8 cellular contexts compared by ENCODE assay signal in genomic region chr16:69563605-69564580, GRCh38.
DNase-seq lines count a peak whose midpoint lies in the region; ATAC-seq, FAIRE-seq and TF ChIP-seq lines count a peak whose summit lies in the region.

No MANE protein-coding gene starts in this region.

- peaks cover 7% of the 10 kb centered on the region for H3K36me3 ChIP-seq in NT2/D1 (ENCODE audit: insufficient read depth, insufficient read length, low read length)

- DNase-seq in GM13976 (ENCODE audit: low spot score), result peak; percentile 64
- DNase-seq in NT2/D1 (ENCODE audit: low read depth, low spot score), result peak; percentile 43
- DNase-seq in activated T-cell treated with anti-CD3 and anti-CD28 coated beads for 24 hours (ENCODE audit: low read depth), result peak; percentile 67
- DNase-seq in germinal center (ENCODE audit: low spot score), result peak; percentile 38
- peak; percentile 52 to 73 for DNase-seq in stimulated activated CD4-positive, alpha-beta T cell treated with anti-CD3 and anti-CD28 coated beads, Interleukin-2, amount 100 ng/mL, for 24 hours
- no peak for DNase-seq in effector CD8-positive, alpha-beta T cell (lab: John Stamatoyannopoulos, UW)
- no peak for DNase-seq in RCC 7860 (ENCODE audit: low spot score)

- no peaks in the 10 kb centered on the region for H3K27me3 ChIP-seq in NT2/D1 (ENCODE audit: insufficient read depth, insufficient read length)

- no peaks in the 10 kb centered on the region for H3K9me3 ChIP-seq in NT2/D1 (ENCODE audit: insufficient read depth, low read length)

- in situ Hi-C loops in GM13976 (cut with MboI; ENCODE audit: low sequenced_read_pairs, unreplicated experiment), result loop anchor here (10.0 kb wide), 1 partner anchor 169 kb away; no protein-coding TSS in a partner anchor

- no peak for FAIRE-seq in RCC 7860 (lab: Jason Lieb, UNC)

- TF ChIP-seq CTCF in GM13976 (IDR thresholded peaks at IDR 0.05; ENCODE audit: borderline replicate concordance, control extremely low read depth, extremely low read depth, insufficient read depth, missing control alignments), result no peak

- H3K9ac ChIP-seq in NT2/D1 (ENCODE audit: insufficient read length, low read depth), result peak overlapping the region; percentile 6

- ATAC-seq in HG02759 (IDR thresholded peaks at IDR 0.05; ENCODE audit: unreplicated experiment), result peak; percentile 36

- no peak overlapping the region for H3K4me3 ChIP-seq in NT2/D1 (ENCODE audit: insufficient read length, low read depth)

- H3K4me1 ChIP-seq in NT2/D1 (ENCODE audit: insufficient read depth, insufficient read length), result no peaks in the 10 kb centered on the region

Comparison
In these comparisons a context has a peak if more than half of its experiments do, and no peak if none do; other contexts are left out.
1. DNase-seq: peak in GM13976 (single experiment), NT2/D1 (single experiment), activated T-cell treated with anti-CD3 and anti-CD28 coated beads for 24 hours (single experiment), germinal center (single experiment) and stimulated activated CD4-positive, alpha-beta T cell treated with anti-CD3 and anti-CD28 coated beads, Interleukin-2, amount 100 ng/mL, for 24 hours (2 of 2); none in effector CD8-positive, alpha-beta T cell (single experiment) and RCC 7860 (single experiment).